Comparison of ENCODE assay signal across 17 cellular contexts in the genomic region with DNA sequence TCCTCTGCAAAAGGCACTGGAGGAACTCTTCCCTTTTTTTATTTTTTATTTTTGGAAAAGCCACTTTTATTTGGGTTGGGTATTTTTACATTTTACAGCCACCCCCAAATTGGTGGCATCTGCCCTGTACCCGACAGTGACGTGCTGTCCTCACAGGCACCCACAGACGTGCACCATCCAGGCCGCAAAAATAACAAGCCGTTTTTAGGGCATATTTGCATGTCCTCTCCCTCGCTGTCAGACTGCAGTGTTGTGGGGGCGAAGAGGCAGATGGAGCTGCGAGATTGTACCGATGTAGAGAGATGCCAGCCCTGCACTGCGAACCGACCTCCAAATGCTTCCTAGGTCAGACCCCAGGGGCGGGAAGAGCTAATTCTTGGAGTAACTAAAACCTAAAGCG. TPM values are rescaled to one million over a fixed set of nuclear protein-coding genes. Genes with fewer than 3 reads are reported as not detected.
DNase-seq lines count a peak whose midpoint lies in the region; ATAC-seq and TF ChIP-seq lines count a peak whose summit lies in the region.
"Had no signal": no experiment of that assay in that cellular context is flagged by ENCODE, and none has a peak within 500 bp of the region (broad histone marks: within the 10 kb centered on the region; RNA-seq: fewer than 3 reads in every experiment).

No MANE protein-coding gene starts in this region.

- peaks cover 9 to 62% (median 27%) of the 10 kb centered on the region in 4 donors for H3K36me3 ChIP-seq in sigmoid colon
- no peaks in the 10 kb centered on the region for H3K36me3 ChIP-seq in body of pancreas (replicated peaks in 1 of 2; ENCODE audit: insufficient read depth in 1 of 2, low read depth in 2 of 2)

- no peaks in the 10 kb centered on the region for H3K9me3 ChIP-seq in sigmoid colon
- no peaks in the 10 kb centered on the region for H3K9me3 ChIP-seq in body of pancreas
- H3K9me3 ChIP-seq: adrenal gland, right lobe of liver, SJSA1 had no signal

- TF ChIP-seq CTCF in dorsolateral prefrontal cortex (IDR thresholded peaks at IDR 0.05 in 54 of 56, conservative IDR thresholded peaks at IDR 0.05 in 2 of 56; ENCODE audit: low read depth in 1 of 56, partially characterized antibody in 56 of 56) (no peak), sigmoid colon (IDR thresholded peaks at IDR 0.05) (no peak), body of pancreas (IDR thresholded peaks at IDR 0.05) (no peak)

- ATAC-seq in GM19025 (IDR thresholded peaks at IDR 0.05; ENCODE audit: low read depth, unreplicated experiment): peak; percentile 51
- ATAC-seq in HG03045 (IDR thresholded peaks at IDR 0.05; ENCODE audit: unreplicated experiment): peak; percentile 59
- ATAC-seq in GM19035 (IDR thresholded peaks at IDR 0.05; ENCODE audit: unreplicated experiment): no peak
- ATAC-seq in body of pancreas: no peak
- ATAC-seq: effector memory CD8-positive, alpha-beta T cell had no signal

- H3K4me1 ChIP-seq in sigmoid colon (peaks cover 0 to 75% (median 68%) of the 10 kb centered on the region in 4 donors), body of pancreas (peaks cover 37% of the 10 kb centered on the region)

- TF ChIP-seq POLR2A in sigmoid colon (IDR thresholded peaks at IDR 0.05) (no peak), body of pancreas (IDR thresholded peaks at IDR 0.05) (no peak)

- no peak for TF ChIP-seq EP300 in sigmoid colon (IDR thresholded peaks at IDR 0.05)

- peak in 6 of 10 donors; percentile 59 to 84 (median 72) for DNase-seq in dorsolateral prefrontal cortex
- DNase-seq in sigmoid colon: no peak
- DNase-seq in body of pancreas: no peak
- no peak for DNase-seq in HK-2 (ENCODE audit: unreplicated experiment)
- no peak for DNase-seq in medulla oblongata (ENCODE audit: extremely low spot score)
- DNase-seq: activated CD4-positive, CD25-positive, alpha-beta regulatory T cell treated with anti-CD3 and anti-CD28 coated beads, Interleukin-2, amount 50 U/mL, for 72 hours; activated effector memory CD4-positive, alpha-beta T cell treated with anti-CD3 and anti-CD28 coated beads, Interleukin-2, amount 50 U/mL, for 16 hours; adrenal gland; effector memory CD8-positive, alpha-beta T cell; NCI-H1930; NCI-H524; right lobe of liver; stimulated activated CD4-positive, alpha-beta T cell treated with anti-CD3 and anti-CD28 coated beads, Interleukin-2, amount 100 ng/mL, for 24 hours had no signal

- intact Hi-C loops in dorsolateral prefrontal cortex (cut with DNase I): no loop called here
- intact Hi-C loops in sigmoid colon (cut with DNase I): no loop called here
- intact Hi-C loops in body of pancreas (cut with DNase I): no loop called here

- H3K4me3 ChIP-seq in dorsolateral prefrontal cortex: no peak overlapping the region
- no peak overlapping the region for H3K4me3 ChIP-seq in sigmoid colon
- H3K4me3 ChIP-seq in body of pancreas: no peak overlapping the region
- H3K4me3 ChIP-seq: adrenal gland, right lobe of liver, SJSA1 had no signal

- peak overlapping the region in 36 of 59 donors; percentile 1 to 77 (median 48) for H3K27ac ChIP-seq in dorsolateral prefrontal cortex
- H3K27ac ChIP-seq in sigmoid colon: peak overlapping the region; percentile 65 to 73 (median 68)
- peak overlapping the region in 1 of 4 donors; percentile 52 for H3K27ac ChIP-seq in body of pancreas
- H3K27ac ChIP-seq: SJSA1 had no signal

- H3K27me3 ChIP-seq in dorsolateral prefrontal cortex: no peaks in the 10 kb centered on the region
- no peaks in the 10 kb centered on the region for H3K27me3 ChIP-seq in sigmoid colon
- no peaks in the 10 kb centered on the region for H3K27me3 ChIP-seq in body of pancreas
- H3K27me3 ChIP-seq: adrenal gland, right lobe of liver, SJSA1 had no signal

- WGBS in sigmoid colon, 2 donors: 90 to 93% methylated on average over 13 of the region's 13 CpGs
- WGBS in body of pancreas, 2 donors: 92 to 94% methylated on average over 11 to 13 of the region's 13 CpGs

RNA-seq across cellular contexts. Expression of a gene that starts 12.2 kb away (rescaled TPM):
- 10 to 100 TPM; 21.8 to 96.2 (median 36.8) TPM for total RNA-seq in dorsolateral prefrontal cortex
- total RNA-seq in sigmoid colon: 10 to 100 TPM; 54.9 to 90.0 (median 58.0) TPM
- polyA plus RNA-seq in sigmoid colon: 10 to 100 TPM; 24.5 to 46.8 (median 32.8) TPM
- 10 to 100 TPM; 16.8 to 17.9 TPM for total RNA-seq in body of pancreas

Comparison
In these comparisons a context has a peak if more than half of its experiments do, and no peak if none do; other contexts are left out.
1. ATAC-seq: peak in GM19025 (single experiment) and HG03045 (single experiment); none in GM19035 (single experiment) and body of pancreas (single experiment).
2. DNase-seq: peak in dorsolateral prefrontal cortex (6 of 10); none in sigmoid colon (single experiment), body of pancreas (0 of 4), HK-2 (single experiment) and medulla oblongata (single experiment).